In genomic region chr1:182615468-182616129, GRCh38 we compare ENCODE assay signal across 8 cellular contexts. TPM values are rescaled to one million over a fixed set of nuclear protein-coding genes. Genes with fewer than 3 reads are reported as not detected.
DNase-seq lines count a peak whose midpoint lies in the region; ATAC-seq and TF ChIP-seq lines count a peak whose summit lies in the region.

No MANE protein-coding gene starts in this region.

- no peaks in the 10 kb centered on the region for H3K9me3 ChIP-seq in HCT116 (ENCODE audit: control insufficient read depth in 1 of 2, insufficient read depth in 1 of 2, low read depth in 1 of 2, low read length in 2 of 2)
- no peaks in the 10 kb centered on the region for H3K9me3 ChIP-seq in fibroblast of lung (ENCODE audit: control insufficient read depth, insufficient read depth, low read depth, low read length)

- peaks cover 9% of the 10 kb centered on the region for H3K36me3 Mint-ChIP-seq in activated CD8-positive, alpha-beta memory T cell treated with anti-CD3 and anti-CD28 coated beads, Interleukin-2, amount 10 ng/mL, durations not matched to agents 7 days and 5 days
- peaks cover 4% of the 10 kb centered on the region for H3K36me3 Mint-ChIP-seq in neural crest cell (ENCODE audit: low read depth)

- no peak for TF ChIP-seq RAD21 in HCT116 (IDR thresholded peaks at IDR 0.05; ENCODE audit: low read depth)

- H2AFZ ChIP-seq in HCT116 (ENCODE audit: low read depth, low read length, poor library complexity, severe bottlenecking) (peak overlapping the region; percentile 87), fibroblast of lung (ENCODE audit: low read length) (peak overlapping the region; percentile 32)

- CTCF ChIA-PET in HCT116 (lab: Charles Lee): interaction anchor here (1.4 to 1.8 kb wide), 3 partner anchors 11 to 104 kb away, joined by 3 to 5 read pairs (median 4); partner anchors contain the start of gene RGS16
- CTCF ChIA-PET in activated CD8-positive, alpha-beta memory T cell treated with anti-CD3 and anti-CD28 coated beads, Interleukin-2, amount 10 ng/mL, durations not matched to agents 7 days and 5 days (lab: Charles Lee): interaction anchor here (1.0 to 10.1 kb wide), 10 partner anchors 9 to 530 kb away, joined by 3 to 148 read pairs (median 10); partner anchors contain the start of genes RGS16 and RNASEL

- ATAC-seq in HCT116: no peak
- peak; percentile 35 for ATAC-seq in activated CD8-positive, alpha-beta memory T cell treated with anti-CD3 and anti-CD28 coated beads, Interleukin-2, amount 10 ng/mL, durations not matched to agents 7 days and 5 days

- H4K20me1 ChIP-seq in HCT116 (ENCODE audit: insufficient read depth) (no peaks in the 10 kb centered on the region), fibroblast of lung (ENCODE audit: control insufficient read depth, extremely low read depth, insufficient read depth, low read length) (no peaks in the 10 kb centered on the region)

- no peaks in the 10 kb centered on the region for H3K36me3 ChIP-seq in HCT116 (ENCODE audit: control insufficient read depth in 1 of 2, insufficient read depth in 2 of 2, low read length in 2 of 2)
- no peaks in the 10 kb centered on the region for H3K36me3 ChIP-seq in fibroblast of lung (ENCODE audit: control insufficient read depth, insufficient read depth, low read length)

- peaks cover 23 to 27% of the 10 kb centered on the region in 2 experiments for H3K4me1 ChIP-seq in HCT116 (ENCODE audit: control insufficient read depth in 1 of 2, insufficient read depth in 2 of 2, low read length in 2 of 2)
- H3K4me1 ChIP-seq in fibroblast of lung (ENCODE audit: control insufficient read depth, extremely low read depth, insufficient read depth, low read length): peaks cover 2% of the 10 kb centered on the region

- H3K9me3 Mint-ChIP-seq in activated CD8-positive, alpha-beta memory T cell treated with anti-CD3 and anti-CD28 coated beads, Interleukin-2, amount 10 ng/mL, durations not matched to agents 7 days and 5 days (ENCODE audit: low read depth): peaks cover 1% of the 10 kb centered on the region
- H3K9me3 Mint-ChIP-seq in neural crest cell: peaks cover under 1% of the 10 kb centered on the region

- peaks cover 76% of the 10 kb centered on the region for H3K27me3 Mint-ChIP-seq in activated CD8-positive, alpha-beta memory T cell treated with anti-CD3 and anti-CD28 coated beads, Interleukin-2, amount 10 ng/mL, durations not matched to agents 7 days and 5 days
- H3K27me3 Mint-ChIP-seq in neural crest cell (ENCODE audit: low read depth): peaks cover 37% of the 10 kb centered on the region

- no peak for DNase-seq in HCT116 (ENCODE audit: low read depth, low spot score)
- DNase-seq in NCI-H2107 (lab: John Stamatoyannopoulos, UW): peak; percentile 66
- DNase-seq in activated CD8-positive, alpha-beta memory T cell treated with anti-CD3 and anti-CD28 coated beads, Interleukin-2, amount 10 ng/mL, durations not matched to agents 7 days and 5 days: peak; percentile 73
- peak; percentile 50 to 56 for DNase-seq in fibroblast of lung (ENCODE audit: low read depth in 2 of 2)
- DNase-seq in neural crest cell (ENCODE audit: low read depth, low spot score): no peak
- DNase-seq in cortex of kidney (lab: John Stamatoyannopoulos, UW): no peak
- no peak for DNase-seq in AG08396 (ENCODE audit: low spot score)

- peak overlapping the region; percentile 95 for H3K27ac Mint-ChIP-seq in activated CD8-positive, alpha-beta memory T cell treated with anti-CD3 and anti-CD28 coated beads, Interleukin-2, amount 10 ng/mL, durations not matched to agents 7 days and 5 days
- peak overlapping the region; percentile 37 for H3K27ac Mint-ChIP-seq in neural crest cell (ENCODE audit: unreplicated experiment)

- no peaks in the 10 kb centered on the region for H3K9me2 ChIP-seq in HCT116 (ENCODE audit: insufficient read depth)

- H3K79me2 ChIP-seq in HCT116 (ENCODE audit: insufficient read depth, low read length): no peaks in the 10 kb centered on the region
- H3K79me2 ChIP-seq in fibroblast of lung (ENCODE audit: control insufficient read depth, insufficient read depth, low read length): no peaks in the 10 kb centered on the region

- H3K27me3 ChIP-seq in HCT116 (ENCODE audit: insufficient read depth, low read length) (no peaks in the 10 kb centered on the region), fibroblast of lung (ENCODE audit: control insufficient read depth, insufficient read depth, low read length) (peaks cover 9% of the 10 kb centered on the region)

- H3K4me2 ChIP-seq in HCT116 (ENCODE audit: low read length) (peak overlapping the region; percentile 52; the same call in 1 of the 2 replicates), fibroblast of lung (ENCODE audit: extremely low read depth, insufficient read depth, low read length) (peak overlapping the region; percentile 73)

- H3K4me3 ChIP-seq in GM12875 (ENCODE audit: low read depth, low read length): peak overlapping the region; percentile 61
- H3K4me3 ChIP-seq in HCT116 (replicated peaks in 1 of 2; ENCODE audit: low read depth in 1 of 2, low read length in 2 of 2): no peak overlapping the region
- peak overlapping the region in 3 of 4 experiments; percentile 25 to 63 (median 28) for H3K4me3 ChIP-seq in fibroblast of lung (replicated peaks in 1 of 4; ENCODE audit: control extremely low read depth in 1 of 4, insufficient read depth in 1 of 4, low read depth in 3 of 4, low read length in 4 of 4)

- no peak overlapping the region for H3K27ac ChIP-seq in HCT116 (ENCODE audit: low read depth, low read length)
- H3K27ac ChIP-seq in fibroblast of lung (ENCODE audit: insufficient read depth, low read length): peak overlapping the region; percentile 61

- intact Hi-C loops in HCT116 (cut with micrococcal nuclease): no loop called here

- no peak for TF ChIP-seq POLR2A in HCT116 (IDR thresholded peaks at IDR 0.05; ENCODE audit: borderline replicate concordance, extremely low read depth, insufficient read depth, insufficient read length)

- peaks cover 47% of the 10 kb centered on the region for H3K4me1 Mint-ChIP-seq in activated CD8-positive, alpha-beta memory T cell treated with anti-CD3 and anti-CD28 coated beads, Interleukin-2, amount 10 ng/mL, durations not matched to agents 7 days and 5 days
- peaks cover 72% of the 10 kb centered on the region for H3K4me1 Mint-ChIP-seq in neural crest cell

- H3K4me3 Mint-ChIP-seq in activated CD8-positive, alpha-beta memory T cell treated with anti-CD3 and anti-CD28 coated beads, Interleukin-2, amount 10 ng/mL, durations not matched to agents 7 days and 5 days: peak overlapping the region; percentile 57
- H3K4me3 Mint-ChIP-seq in neural crest cell: peak overlapping the region; percentile 86

- H3K9ac ChIP-seq in HCT116 (ENCODE audit: low read length) (no peak overlapping the region), fibroblast of lung (ENCODE audit: insufficient read depth, low read length) (peak overlapping the region; percentile 65)

- no peak for TF ChIP-seq CTCF in GM12875 (IDR thresholded peaks at IDR 0.05; ENCODE audit: borderline replicate concordance, insufficient read depth, low read depth, low read length)
- TF ChIP-seq CTCF in HCT116 (IDR thresholded peaks at IDR 0.05 in 2 of 3, conservative IDR thresholded peaks at IDR 0.05 in 1 of 3; ENCODE audit: borderline replicate concordance in 1 of 3, insufficient read depth in 1 of 3, low read depth in 2 of 3, low read length in 2 of 3): no peak
- no peak for TF ChIP-seq CTCF in fibroblast of lung (conservative IDR thresholded peaks at IDR 0.05 in 1 of 2, IDR thresholded peaks at IDR 0.05 in 1 of 2; ENCODE audit: low read depth in 1 of 2, low read length in 2 of 2)
- TF ChIP-seq CTCF in neural crest cell (conservative IDR thresholded peaks at IDR 0.05): no peak

- BruUV-seq in HCT116 (replicated peaks; lab: Mats Ljungman, UMichigan): no TSS peak

- POLR2A ChIA-PET in HCT116 (lab: Charles Lee): interaction anchor here (1.6 to 1.7 kb wide), 2 partner anchors 11 to 12 kb away, joined by 4 to 7 read pairs; partner anchors contain the start of gene RGS16

- RAD21 ChIA-PET in HCT116 (lab: Charles Lee; ENCODE audit: low non-redundant PET in 1 of 2, low total read pairs in 2 of 2, uncharacterized antibody in 2 of 2, unreplicated experiment in 2 of 2): no interaction called here

TF ChIP-seq in HCT116, 20 proteins besides CTCF, POLR2A, EP300 and RAD21:
- TF ChIP-seq POLR2AphosphoS5 (IDR thresholded peaks at IDR 0.05; ENCODE audit: low read depth, low read length) (no peak), EZH2phosphoT487 (IDR thresholded peaks at IDR 0.05; ENCODE audit: borderline replicate concordance) (no peak), SP1 (IDR thresholded peaks at IDR 0.05; ENCODE audit: low read depth) (no peak; the same call in 1 of the 2 replicates), MAX (IDR thresholded peaks at IDR 0.05) (no peak), ZNF274 (IDR thresholded peaks at IDR 0.05; ENCODE audit: low read depth, low read length) (no peak), TCF7L2 (IDR thresholded peaks at IDR 0.05; ENCODE audit: borderline replicate concordance, extremely low read depth, insufficient read depth, insufficient read length) (no peak)

RNA-seq across cellular contexts. Expression of gene RGS16, which starts 11.4 kb away (rescaled TPM):
- total RNA-seq in HCT116 (2021; ENCODE audit: unreplicated experiment): 6.5 TPM
- 7.0 and 7.9 TPM in 2 replicates for polyA plus RNA-seq in HCT116 (2012)
- 10 to 100 TPM in 1 of 2 experiments, 1 to 10 TPM in 1; 1.8 to 39.9 TPM for total RNA-seq in activated CD8-positive, alpha-beta memory T cell treated with anti-CD3 and anti-CD28 coated beads, Interleukin-2, amount 10 ng/mL, durations not matched to agents 7 days and 5 days
- total RNA-seq in fibroblast of lung: 0.33 and 0.77 TPM in 2 replicates
- polyA plus RNA-seq in fibroblast of lung: 0.09 and 0.17 TPM in 2 replicates
- 0.15 and 0.20 TPM in 2 replicates for polyA plus RNA-seq in fibroblast of lung (2012)
- polyA minus RNA-seq in fibroblast of lung (ENCODE audit: low replicate concordance): not detected in 2 replicates
- total RNA-seq in neural crest cell: 5.8 and 6.4 TPM in 2 replicates

RNA-seq across cellular contexts. Expression of gene RNASEL, which starts 26.5 kb away (rescaled TPM):
- 2.9 TPM for total RNA-seq in HCT116 (2021; ENCODE audit: unreplicated experiment)
- 1.6 and 2.0 TPM in 2 replicates for polyA plus RNA-seq in HCT116 (2012)
- 10 to 100 TPM in 1 of 2 experiments, 1 to 10 TPM in 1; 6.5 to 10.0 TPM for total RNA-seq in activated CD8-positive, alpha-beta memory T cell treated with anti-CD3 and anti-CD28 coated beads, Interleukin-2, amount 10 ng/mL, durations not matched to agents 7 days and 5 days
- 9.0 and 9.6 TPM in 2 replicates for total RNA-seq in fibroblast of lung
- 4.0 and 6.1 TPM in 2 replicates for polyA plus RNA-seq in fibroblast of lung
- polyA plus RNA-seq in fibroblast of lung (2012): 3.1 and 4.7 TPM in 2 replicates
- 0.74 and 1.0 TPM in 2 replicates for polyA minus RNA-seq in fibroblast of lung (ENCODE audit: low replicate concordance)
- total RNA-seq in neural crest cell: 3.3 and 3.4 TPM in 2 replicates

Comparison
In these comparisons a context has a peak if more than half of its experiments do, and no peak if none do; other contexts are left out.
1. H3K4me3 ChIP-seq: peak in GM12875 (single experiment) and fibroblast of lung (3 of 4); none in HCT116 (0 of 2).
2. DNase-seq: peak in NCI-H2107 (single experiment), activated CD8-positive, alpha-beta memory T cell treated with anti-CD3 and anti-CD28 coated beads, Interleukin-2, amount 10 ng/mL, durations not matched to agents 7 days and 5 days (single experiment) and fibroblast of lung (2 of 2); none in HCT116 (single experiment), neural crest cell (single experiment), cortex of kidney (single experiment) and AG08396 (single experiment).